31 cellular contexts compared by ENCODE assay signal in genomic region chrX:134931550-134931949, GRCh38. TPM values are rescaled to one million over a fixed set of nuclear protein-coding genes. Genes with fewer than 3 reads are reported as not detected.
DNase-seq lines count a peak whose midpoint lies in the region; ATAC-seq, FAIRE-seq and TF ChIP-seq lines count a peak whose summit lies in the region.
"Had no signal": no experiment of that assay in that cellular context is flagged by ENCODE, and none has a peak within 500 bp of the region (broad histone marks: within the 10 kb centered on the region; RNA-seq: fewer than 3 reads in every experiment).

No MANE protein-coding gene starts in this region.

- no peaks in the 10 kb centered on the region for H3K79me2 ChIP-seq in HepG2 (ENCODE audit: insufficient read depth, low read length)

- no peaks in the 10 kb centered on the region for H4K20me1 ChIP-seq in HepG2 (ENCODE audit: insufficient read depth, low read length)

- H3K4me3 ChIP-seq in NB4 (ENCODE audit: low read depth, low read length) (no peak overlapping the region), WERI-Rb-1 (ENCODE audit: low read depth, low read length) (no peak overlapping the region), HepG2 (replicated peaks in 1 of 3; ENCODE audit: insufficient read depth in 1 of 3, low read depth in 2 of 3, low read length in 3 of 3) (no peak overlapping the region), gastrocnemius medialis (no peak overlapping the region)
- no peak overlapping the region for H3K4me3 ChIP-seq in CD8-positive, alpha-beta T cell (ENCODE audit: low read depth, low read length)
- H3K4me3 ChIP-seq: gastroesophageal sphincter, HAP-1, lung, pancreas, right atrium auricular region, SJSA1 had no signal

- CTCF ChIA-PET in HepG2 (lab: Yijun Ruan, JAX; ENCODE audit: low intra/inter-chr PET ratio, low total read pairs): no interaction called here
- CTCF ChIA-PET in CD8-positive, alpha-beta T cell (lab: Charles Lee): no interaction called here

- H2AFZ ChIP-seq in HepG2 (ENCODE audit: low read length): no peak overlapping the region

- WGBS in HepG2 (ENCODE audit: low lambda C conversion rate): 0% methylated on average over 3 of the region's 3 CpGs

- ATAC-seq in HepG2: peak; percentile 61
- ATAC-seq in HG03460 (IDR thresholded peaks at IDR 0.05; ENCODE audit: unreplicated experiment): no peak
- no peak for ATAC-seq in CD8-positive, alpha-beta T cell
- no peak for ATAC-seq in gastrocnemius medialis
- ATAC-seq: activated CD8-positive, alpha-beta T cell treated with anti-CD3 and anti-CD28 coated beads for 36 hours; gastroesophageal sphincter; pancreas; stimulated activated effector memory CD8-positive, alpha-beta T cell treated with anti-CD3 and anti-CD28 coated beads, Interleukin-12 subunit alpha, Interleukin-12 subunit beta, amount 100 ng/mL, for 72 hours had no signal

- H3K4me2 ChIP-seq in HepG2 (ENCODE audit: low read depth, low read length): no peak overlapping the region; the same call in 1 of the 2 replicates

- intact Hi-C loops in HepG2 (cut with micrococcal nuclease; ENCODE audit: unreplicated experiment): no loop called here
- intact Hi-C loops in CD8-positive, alpha-beta T cell (cut with DNase I, micrococcal nuclease): no loop called here
- intact Hi-C loops in gastrocnemius medialis (cut with DNase I; ENCODE audit: low total_unique reads): no loop called here

- H3K4me3 Mint-ChIP-seq in T-helper 2 cell treated with Interferon-gamma antibody and Interleukin-4, amounts not matched to agents 5 μg/mL and 100 μg/mL, for 36 hours: peak overlapping the region; percentile 7
- no peak overlapping the region for H3K4me3 Mint-ChIP-seq in CD8-positive, alpha-beta T cell
- H3K4me3 Mint-ChIP-seq: activated CD8-positive, alpha-beta T cell treated with anti-CD3 and anti-CD28 coated beads for 36 hours; stimulated activated effector memory CD8-positive, alpha-beta T cell treated with anti-CD3 and anti-CD28 coated beads, Interleukin-12 subunit alpha, Interleukin-12 subunit beta, amount 100 ng/mL, for 72 hours had no signal

- no peaks in the 10 kb centered on the region for H3K36me3 ChIP-seq in WERI-Rb-1
- H3K36me3 ChIP-seq in HepG2 (replicated peaks in 1 of 2; ENCODE audit: control insufficient read depth in 1 of 2, insufficient read depth in 2 of 2, low read length in 2 of 2): no peaks in the 10 kb centered on the region
- H3K36me3 ChIP-seq in CD8-positive, alpha-beta T cell (ENCODE audit: insufficient read depth, low read length): no peaks in the 10 kb centered on the region
- no peaks in the 10 kb centered on the region for H3K36me3 ChIP-seq in gastrocnemius medialis
- H3K36me3 ChIP-seq: BE2C, gastroesophageal sphincter, HAP-1, pancreas, right atrium auricular region, SJSA1 had no signal

- TF ChIP-seq EP300 in HepG2 (IDR thresholded peaks at IDR 0.05; ENCODE audit: low read depth in 2 of 2, low read length in 2 of 2) (peak in 1 of 2 experiments; percentile 6; a peak in 1 of 4 replicates), HepG2 (CRISPR knock-in tag; IDR thresholded peaks at IDR 0.05; ENCODE audit: borderline replicate concordance) (no peak)

- in situ Hi-C loops in HepG2 (cut with HindIII; ENCODE audit: extremely low pct_ligation_motif_present, low pct_unique_long_range_greater_than_20kb) (no loop called here), gastrocnemius medialis (cut with MboI; ENCODE audit: low sequenced_read_pairs in 4 of 4) (no loop called here)

- peaks cover 2% of the 10 kb centered on the region for H3K9me3 Mint-ChIP-seq in T-helper 2 cell treated with Interferon-gamma antibody and Interleukin-4, amounts not matched to agents 5 μg/mL and 100 μg/mL, for 36 hours
- no peaks in the 10 kb centered on the region for H3K9me3 Mint-ChIP-seq in CD8-positive, alpha-beta T cell
- H3K9me3 Mint-ChIP-seq: activated CD8-positive, alpha-beta T cell treated with anti-CD3 and anti-CD28 coated beads for 36 hours; stimulated activated effector memory CD8-positive, alpha-beta T cell treated with anti-CD3 and anti-CD28 coated beads, Interleukin-12 subunit alpha, Interleukin-12 subunit beta, amount 100 ng/mL, for 72 hours had no signal

- H3K27ac Mint-ChIP-seq in T-helper 2 cell treated with Interferon-gamma antibody and Interleukin-4, amounts not matched to agents 5 μg/mL and 100 μg/mL, for 36 hours: no peak overlapping the region
- H3K27ac Mint-ChIP-seq in CD8-positive, alpha-beta T cell: no peak overlapping the region
- H3K27ac Mint-ChIP-seq: activated CD8-positive, alpha-beta T cell treated with anti-CD3 and anti-CD28 coated beads for 36 hours; stimulated activated effector memory CD8-positive, alpha-beta T cell treated with anti-CD3 and anti-CD28 coated beads, Interleukin-12 subunit alpha, Interleukin-12 subunit beta, amount 100 ng/mL, for 72 hours had no signal

- no peaks in the 10 kb centered on the region for H3K9me3 ChIP-seq in WERI-Rb-1 (ENCODE audit: severe bottlenecking)
- no peaks in the 10 kb centered on the region for H3K9me3 ChIP-seq in HepG2 (ENCODE audit: low read length)
- H3K9me3 ChIP-seq in CD8-positive, alpha-beta T cell (ENCODE audit: low read length): no peaks in the 10 kb centered on the region
- no peaks in the 10 kb centered on the region for H3K9me3 ChIP-seq in gastrocnemius medialis
- H3K9me3 ChIP-seq: BE2C, gastroesophageal sphincter, HAP-1, pancreas, right atrium auricular region, SJSA1 had no signal

- no peak for TF ChIP-seq RAD21 in HepG2 (CRISPR knock-in tag; IDR thresholded peaks at IDR 0.05)

- TF ChIP-seq CTCF in NB4 (IDR thresholded peaks at IDR 0.05; ENCODE audit: low read depth, low read length): no peak
- TF ChIP-seq CTCF in WERI-Rb-1 (IDR thresholded peaks at IDR 0.05; ENCODE audit: low read depth, low read length): 0 out of 2 replicates have a peak, but pooled peaks have one; percentile 11
- no peak for TF ChIP-seq CTCF in HepG2 (CRISPR knock-in tag; IDR thresholded peaks at IDR 0.05)
- TF ChIP-seq CTCF in CD8-positive, alpha-beta T cell (IDR thresholded peaks at IDR 0.05): no peak
- TF ChIP-seq CTCF in gastrocnemius medialis (IDR thresholded peaks at IDR 0.05 in 4 of 5, conservative IDR thresholded peaks at IDR 0.05 in 1 of 5): no peak

- peaks cover 7% of the 10 kb centered on the region for H3K27me3 ChIP-seq in WERI-Rb-1 (ENCODE audit: insufficient read depth, low read depth, severe bottlenecking)
- H3K27me3 ChIP-seq in HepG2 (ENCODE audit: control insufficient read depth in 1 of 2, insufficient read depth in 2 of 2, low read length in 2 of 2): no peaks in the 10 kb centered on the region
- no peaks in the 10 kb centered on the region for H3K27me3 ChIP-seq in CD8-positive, alpha-beta T cell (ENCODE audit: insufficient read depth, low read length)
- no peaks in the 10 kb centered on the region for H3K27me3 ChIP-seq in gastrocnemius medialis
- H3K27me3 ChIP-seq: BE2C, gastroesophageal sphincter, right atrium auricular region, SJSA1 had no signal

- H3K9ac ChIP-seq in HepG2 (ENCODE audit: insufficient read depth, low read depth, low read length): no peak overlapping the region

- no TSS peak for BruUV-seq in HepG2 (replicated peaks; lab: Mats Ljungman, UMichigan)

- H3K4me1 ChIP-seq in HepG2 (ENCODE audit: insufficient read depth, low read length) (peaks cover 33% of the 10 kb centered on the region), gastrocnemius medialis (peaks cover 0 to 7% of the 10 kb centered on the region in 2 donors)
- H3K4me1 ChIP-seq in CD8-positive, alpha-beta T cell (ENCODE audit: insufficient read depth, low read length): no peaks in the 10 kb centered on the region
- H3K4me1 ChIP-seq: BE2C, HAP-1, pancreas, right atrium auricular region had no signal

- FAIRE-seq in HepG2 (lab: Jason Lieb, UNC): peak; percentile 60
- FAIRE-seq: A204.1, bronchial epithelial cell, GM12892, pancreas had no signal

- DNase-seq in T-helper 2 cell treated with Interferon-gamma antibody and Interleukin-4, amounts not matched to agents 5 μg/mL and 100 μg/mL, for 36 hours (ENCODE audit: low spot score): no peak
- DNase-seq in T-helper 2 cell (no peak), NB4 (ENCODE audit: low read depth) (peak; percentile 13), WERI-Rb-1 (no peak), HepG2 (ENCODE audit: low spot score) (peak; percentile 43), gastrocnemius medialis (no peak)
- DNase-seq in CD8-positive, alpha-beta T cell: no peak
- DNase-seq: activated CD4-positive, CD25-positive, alpha-beta regulatory T cell; activated CD8-positive, alpha-beta T cell treated with anti-CD3 and anti-CD28 coated beads for 36 hours; activated effector memory CD4-positive, alpha-beta T cell treated with anti-CD3 and anti-CD28 coated beads, Interleukin-2, amount 50 U/mL, for 16 hours; activated T-cell treated with anti-CD3 and anti-CD28 coated beads for 4 hours; BE2C; COR-L47; cortex of kidney; islet precursor cell; MM.1S; NCI-H146; pancreas; stimulated activated CD4-positive, alpha-beta T cell treated with anti-CD3 and anti-CD28 coated beads, Interleukin-2, amount 100 ng/mL, for 48 hours; substantia nigra had no signal

- H3K27me3 Mint-ChIP-seq in T-helper 2 cell treated with Interferon-gamma antibody and Interleukin-4, amounts not matched to agents 5 μg/mL and 100 μg/mL, for 36 hours (ENCODE audit: low read depth): peaks cover 6% of the 10 kb centered on the region
- H3K27me3 Mint-ChIP-seq in CD8-positive, alpha-beta T cell (ENCODE audit: low read depth): peaks cover 2% of the 10 kb centered on the region
- H3K27me3 Mint-ChIP-seq: activated CD8-positive, alpha-beta T cell treated with anti-CD3 and anti-CD28 coated beads for 36 hours had no signal

- TF ChIP-seq POLR2A in NB4 (IDR thresholded peaks at IDR 0.05; ENCODE audit: extremely low read depth, insufficient read length) (no peak), HepG2 (IDR thresholded peaks at IDR 0.05; ENCODE audit: insufficient read depth in 1 of 2, low read depth in 2 of 2, low read length in 2 of 2) (no peak), gastrocnemius medialis (IDR thresholded peaks at IDR 0.05) (no peak)

- POLR2A ChIA-PET in HepG2 (lab: Yijun Ruan, JAX): interaction anchor here (1.0 kb wide), 1 partner anchor 17 kb away, joined by 3 read pairs; no protein-coding TSS in a partner anchor
- POLR2A ChIA-PET in CD8-positive, alpha-beta T cell (lab: Charles Lee): no interaction called here

- H3K27ac ChIP-seq in WERI-Rb-1: no peak overlapping the region
- H3K27ac ChIP-seq in HepG2 (ENCODE audit: extremely low read length, insufficient read depth, low read length): no peak overlapping the region
- no peak overlapping the region for H3K27ac ChIP-seq in CD8-positive, alpha-beta T cell (ENCODE audit: low read depth, low read length)
- no peak overlapping the region for H3K27ac ChIP-seq in gastrocnemius medialis
- H3K27ac ChIP-seq: gastroesophageal sphincter, pancreas, right atrium auricular region had no signal

- peaks cover 3% of the 10 kb centered on the region for H3K4me1 Mint-ChIP-seq in T-helper 2 cell treated with Interferon-gamma antibody and Interleukin-4, amounts not matched to agents 5 μg/mL and 100 μg/mL, for 36 hours (ENCODE audit: low read depth)
- no peaks in the 10 kb centered on the region for H3K4me1 Mint-ChIP-seq in CD8-positive, alpha-beta T cell (ENCODE audit: low read depth)
- H3K4me1 Mint-ChIP-seq: stimulated activated effector memory CD8-positive, alpha-beta T cell treated with anti-CD3 and anti-CD28 coated beads, Interleukin-12 subunit alpha, Interleukin-12 subunit beta, amount 100 ng/mL, for 72 hours had no signal

- H3K36me3 Mint-ChIP-seq in T-helper 2 cell treated with Interferon-gamma antibody and Interleukin-4, amounts not matched to agents 5 μg/mL and 100 μg/mL, for 36 hours (ENCODE audit: low read depth): peaks cover 3% of the 10 kb centered on the region
- H3K36me3 Mint-ChIP-seq in CD8-positive, alpha-beta T cell: no peaks in the 10 kb centered on the region
- H3K36me3 Mint-ChIP-seq: stimulated activated effector memory CD8-positive, alpha-beta T cell treated with anti-CD3 and anti-CD28 coated beads, Interleukin-12 subunit alpha, Interleukin-12 subunit beta, amount 100 ng/mL, for 72 hours had no signal

RNA-seq across cellular contexts. Expression of gene MOSPD1, which starts 16.5 kb away (rescaled TPM):
- total RNA-seq in HepG2 (2016; rRNA removed; fragmentation: Illumina TruSeq; extraction: Trizol) (13.2 and 21.8 TPM in 2 replicates), gastrocnemius medialis (10 to 100 TPM; 10.1 to 33.7 (median 22.0) TPM)
- 4.1 and 5.3 TPM in 2 replicates for total RNA-seq in HepG2 (2016; cell fraction: cytosol; rRNA removed; fragmentation: Illumina TruSeq; extraction: Trizol; ENCODE audit: low read depth)
- total RNA-seq in HepG2 (2016; cell fraction: insoluble cytoplasmic fraction; rRNA removed; fragmentation: Illumina TruSeq; extraction: Trizol): 13.5 and 17.3 TPM in 2 replicates
- total RNA-seq in HepG2 (2016; cell fraction: membrane; rRNA removed; fragmentation: Illumina TruSeq; extraction: Trizol): 9.8 and 12.2 TPM in 2 replicates
- 6.7 and 8.5 TPM in 2 replicates for total RNA-seq in HepG2 (2016; cell fraction: nucleus; rRNA removed; fragmentation: Illumina TruSeq; extraction: Trizol)
- polyA plus RNA-seq in HepG2 (2011; rRNA removed): 7.2 and 9.7 TPM in 2 replicates
- 4.2 and 7.2 TPM in 2 replicates for polyA plus RNA-seq in HepG2 (2011; cell fraction: cytosol; rRNA removed)
- 3.2 and 3.5 TPM in 2 replicates for polyA plus RNA-seq in HepG2 (2011; cell fraction: nucleus; rRNA removed)
- polyA plus RNA-seq in HepG2 (2012): 15.8 and 19.5 TPM in 2 replicates
- 3.2 and 3.5 TPM in 2 replicates for polyA plus RNA-seq in HepG2 (2016; cell fraction: cytosol; fragmentation: Illumina TruSeq; extraction: Trizol; ENCODE audit: low read depth)
- 16.7 and 17.5 TPM in 2 replicates for polyA plus RNA-seq in HepG2 (2016; cell fraction: insoluble cytoplasmic fraction; fragmentation: Illumina TruSeq; extraction: Trizol; ENCODE audit: low read depth)
- polyA plus RNA-seq in HepG2 (2016; cell fraction: membrane; fragmentation: Illumina TruSeq; extraction: Trizol; ENCODE audit: low read depth): 7.6 and 7.7 TPM in 2 replicates
- 9.3 and 10.4 TPM in 2 replicates for polyA plus RNA-seq in HepG2 (2016; cell fraction: nucleus; fragmentation: Illumina TruSeq; extraction: Trizol; ENCODE audit: insufficient read depth, low read depth)
- 4.7 and 15.8 TPM in 2 replicates for polyA minus RNA-seq in HepG2 (2011; rRNA and poly(A)+ RNA removed; ENCODE audit: low replicate concordance)
- polyA minus RNA-seq in HepG2 (2011; cell fraction: cytosol; rRNA and poly(A)+ RNA removed): 7.8 and 8.6 TPM in 2 replicates
- polyA minus RNA-seq in HepG2 (2011; cell fraction: nucleus; rRNA and poly(A)+ RNA removed): 13.6 and 13.7 TPM in 2 replicates
- 1 to 10 TPM; 4.9 to 5.7 TPM for total RNA-seq in CD8-positive, alpha-beta T cell

RNA-seq across cellular contexts. Expression of gene SMIM10, which starts 59.2 kb away (rescaled TPM):
- total RNA-seq in HepG2 (2016; rRNA removed; fragmentation: Illumina TruSeq; extraction: Trizol): not detected in 2 replicates
- not detected in 2 replicates for total RNA-seq in HepG2 (2016; cell fraction: cytosol; rRNA removed; fragmentation: Illumina TruSeq; extraction: Trizol; ENCODE audit: low read depth)
- not detected in 2 replicates for total RNA-seq in HepG2 (2016; cell fraction: insoluble cytoplasmic fraction; rRNA removed; fragmentation: Illumina TruSeq; extraction: Trizol)
- not detected in 2 replicates for total RNA-seq in HepG2 (2016; cell fraction: membrane; rRNA removed; fragmentation: Illumina TruSeq; extraction: Trizol)
- not detected in 2 replicates for total RNA-seq in HepG2 (2016; cell fraction: nucleus; rRNA removed; fragmentation: Illumina TruSeq; extraction: Trizol)
- polyA plus RNA-seq in HepG2 (2011; rRNA removed): not detected in 2 replicates
- polyA plus RNA-seq in HepG2 (2011; cell fraction: cytosol; rRNA removed): not detected in 2 replicates
- not detected in 2 replicates for polyA plus RNA-seq in HepG2 (2011; cell fraction: nucleus; rRNA removed)
- not detected in 2 replicates for polyA plus RNA-seq in HepG2 (2012)
- polyA plus RNA-seq in HepG2 (2016; cell fraction: cytosol; fragmentation: Illumina TruSeq; extraction: Trizol; ENCODE audit: low read depth): not detected in 2 replicates
- not detected in 2 replicates for polyA plus RNA-seq in HepG2 (2016; cell fraction: insoluble cytoplasmic fraction; fragmentation: Illumina TruSeq; extraction: Trizol; ENCODE audit: low read depth)
- not detected in 2 replicates for polyA plus RNA-seq in HepG2 (2016; cell fraction: membrane; fragmentation: Illumina TruSeq; extraction: Trizol; ENCODE audit: low read depth)
- polyA plus RNA-seq in HepG2 (2016; cell fraction: nucleus; fragmentation: Illumina TruSeq; extraction: Trizol; ENCODE audit: insufficient read depth, low read depth): not detected in 2 replicates
- 21.0 TPM in 1 of 2 replicates, not detected in the other for polyA minus RNA-seq in HepG2 (2011; rRNA and poly(A)+ RNA removed; ENCODE audit: low replicate concordance)
- not detected in 2 replicates for polyA minus RNA-seq in HepG2 (2011; cell fraction: cytosol; rRNA and poly(A)+ RNA removed)
- polyA minus RNA-seq in HepG2 (2011; cell fraction: nucleus; rRNA and poly(A)+ RNA removed): not detected in 2 replicates
- not detected for total RNA-seq in CD8-positive, alpha-beta T cell
- 1 to 10 TPM; 1.0 to 2.7 (median 1.5) TPM for total RNA-seq in gastrocnemius medialis
- total RNA-seq: bronchial epithelial cell had no signal
- polyA plus RNA-seq: neural cell had no signal

Comparison
In these comparisons a context has a peak if more than half of its experiments do, and no peak if none do; other contexts are left out.
1. DNase-seq: peak in NB4 (single experiment) and HepG2 (single experiment); none in T-helper 2 cell treated with Interferon-gamma antibody and Interleukin-4, amounts not matched to agents 5 μg/mL and 100 μg/mL, for 36 hours (single experiment), T-helper 2 cell (0 of 5), WERI-Rb-1 (single experiment), CD8-positive, alpha-beta T cell (0 of 7) and gastrocnemius medialis (0 of 2).